Comparison of ENCODE assay signal across 19 cellular contexts in the genomic region with DNA sequence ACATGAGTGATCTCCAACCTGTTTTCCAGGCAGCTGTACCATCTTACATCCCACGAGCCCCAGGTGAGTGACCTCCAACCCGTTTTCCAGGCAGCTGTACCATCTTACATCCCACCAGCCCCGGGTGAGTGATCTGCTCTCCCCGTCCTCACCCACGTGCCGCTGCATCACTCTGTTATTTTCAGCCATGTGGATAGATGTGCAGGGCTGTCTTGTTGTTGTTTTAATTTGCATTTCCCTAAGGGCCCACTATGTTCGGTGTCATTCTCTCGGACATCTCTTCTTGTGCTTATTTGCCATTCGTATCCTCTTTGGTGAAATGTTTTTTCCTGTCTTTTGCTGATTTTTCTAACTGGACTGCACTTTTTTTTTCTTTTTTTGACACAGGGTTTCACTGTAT. TPM values are rescaled to one million over a fixed set of nuclear protein-coding genes. Genes with fewer than 3 reads are reported as not detected.
DNase-seq lines count a peak whose midpoint lies in the region; ATAC-seq, FAIRE-seq and TF ChIP-seq lines count a peak whose summit lies in the region.
"Had no signal": no experiment of that assay in that cellular context is flagged by ENCODE, and none has a peak within 500 bp of the region (broad histone marks: within the 10 kb centered on the region; RNA-seq: fewer than 3 reads in every experiment).

No MANE protein-coding gene starts in this region.

- H3K27ac Mint-ChIP-seq in stimulated activated memory B cell treated with anti-CD40 and anti-IgM and Interleukin-4, amounts not matched to agents 10 μg/mL and 1 μg/mL and 100 μg/mL, for 72 hours = peak overlapping the region; percentile 60
- no peak overlapping the region for H3K27ac Mint-ChIP-seq in activated CD8-positive, alpha-beta T cell treated with anti-CD3 and anti-CD28 coated beads for 36 hours
- H3K27ac Mint-ChIP-seq: CD8-positive, alpha-beta T cell; GM23338 had no signal

- H3K36me3 ChIP-seq in HepG2 (replicated peaks in 1 of 2; ENCODE audit: control insufficient read depth in 1 of 2, insufficient read depth in 2 of 2, low read length in 2 of 2) = no peaks in the 10 kb centered on the region
- no peaks in the 10 kb centered on the region for H3K36me3 ChIP-seq in right lobe of liver
- H3K36me3 ChIP-seq in OCI-LY1 (ENCODE audit: insufficient read depth, low read length) = no peaks in the 10 kb centered on the region
- no peaks in the 10 kb centered on the region for H3K36me3 ChIP-seq in suprapubic skin
- H3K36me3 ChIP-seq: BLaER1 treated with 17β-estradiol and CSF1 and Interleukin-3, amounts not matched to agents 10 nM and 100 nM had no signal

- H3K27me3 Mint-ChIP-seq in stimulated activated memory B cell treated with anti-CD40 and anti-IgM and Interleukin-4, amounts not matched to agents 10 μg/mL and 1 μg/mL and 100 μg/mL, for 72 hours = peaks cover 38% of the 10 kb centered on the region
- H3K27me3 Mint-ChIP-seq in activated CD8-positive, alpha-beta T cell treated with anti-CD3 and anti-CD28 coated beads for 36 hours = no peaks in the 10 kb centered on the region

- H2AFZ ChIP-seq in HepG2 (ENCODE audit: low read length) = no peak overlapping the region
- H2AFZ ChIP-seq in OCI-LY1 (ENCODE audit: low read length) = no peak overlapping the region
- H2AFZ ChIP-seq: GM23338 had no signal

- no peaks in the 10 kb centered on the region for H3F3A ChIP-seq in OCI-LY1 (ENCODE audit: insufficient read depth, low read length)

- peak overlapping the region; percentile 31 for H3K4me3 Mint-ChIP-seq in stimulated activated memory B cell treated with anti-CD40 and anti-IgM and Interleukin-4, amounts not matched to agents 10 μg/mL and 1 μg/mL and 100 μg/mL, for 72 hours
- H3K4me3 Mint-ChIP-seq in activated CD8-positive, alpha-beta T cell treated with anti-CD3 and anti-CD28 coated beads for 36 hours = no peak overlapping the region
- H3K4me3 Mint-ChIP-seq: CD8-positive, alpha-beta T cell; GM23338 had no signal

- DNase-seq in HepG2 (ENCODE audit: low spot score) (no peak), right lobe of liver (no peak), germinal center (ENCODE audit: low spot score) (peak; percentile 77), suprapubic skin (ENCODE audit: low spot score in 2 of 2) (no peak)
- DNase-seq in activated CD8-positive, alpha-beta T cell treated with anti-CD3 and anti-CD28 coated beads for 36 hours = no peak
- DNase-seq: 8988T; Calu3; CD8-positive, alpha-beta T cell; DMS79 treated with DMSO at 0.1 percent for 48 hours; EL; HCEC 1CT had no signal

- H3K4me1 Mint-ChIP-seq in stimulated activated memory B cell treated with anti-CD40 and anti-IgM and Interleukin-4, amounts not matched to agents 10 μg/mL and 1 μg/mL and 100 μg/mL, for 72 hours = peaks cover 18% of the 10 kb centered on the region
- H3K4me1 Mint-ChIP-seq in activated CD8-positive, alpha-beta T cell treated with anti-CD3 and anti-CD28 coated beads for 36 hours (ENCODE audit: low read depth) = peaks cover 3% of the 10 kb centered on the region
- H3K4me1 Mint-ChIP-seq: GM23338 had no signal

- H3K27me3 ChIP-seq in HepG2 (ENCODE audit: control insufficient read depth in 1 of 2, insufficient read depth in 2 of 2, low read length in 2 of 2) = peaks cover 9 to 51% of the 10 kb centered on the region in 2 experiments
- no peaks in the 10 kb centered on the region for H3K27me3 ChIP-seq in right lobe of liver
- H3K27me3 ChIP-seq in OCI-LY1 (ENCODE audit: insufficient read depth, low read length) = no peaks in the 10 kb centered on the region
- H3K27me3 ChIP-seq in suprapubic skin = peaks cover 8% of the 10 kb centered on the region
- H3K27me3 ChIP-seq: BLaER1 treated with 17β-estradiol and CSF1 and Interleukin-3, amounts not matched to agents 10 nM and 100 nM had no signal

- H4K20me1 ChIP-seq in HepG2 (ENCODE audit: insufficient read depth, low read length) = no peaks in the 10 kb centered on the region
- no peaks in the 10 kb centered on the region for H4K20me1 ChIP-seq in OCI-LY1 (ENCODE audit: insufficient read depth, low read length)
- H4K20me1 ChIP-seq: BLaER1 treated with 17β-estradiol and CSF1 and Interleukin-3, amounts not matched to agents 10 nM and 100 nM had no signal

- POLR2A ChIA-PET in HepG2 (lab: Yijun Ruan, JAX) = no interaction called here
- POLR2A ChIA-PET in activated CD8-positive, alpha-beta T cell treated with anti-CD3 and anti-CD28 coated beads for 36 hours (lab: Charles Lee) = interaction anchor here (0.8 kb wide), 1 partner anchor 55 kb away, joined by 3 read pairs; no protein-coding TSS in a partner anchor

- no TSS peak for BruUV-seq in HepG2 (replicated peaks; lab: Mats Ljungman, UMichigan)

- intact Hi-C loops in HepG2 (cut with micrococcal nuclease; ENCODE audit: unreplicated experiment) (no loop called here), right lobe of liver (cut with DNase I) (no loop called here)
- intact Hi-C loops in activated CD8-positive, alpha-beta T cell treated with anti-CD3 and anti-CD28 coated beads for 36 hours (cut with micrococcal nuclease) = no loop called here

- H3K9ac ChIP-seq in HepG2 (ENCODE audit: insufficient read depth, low read depth, low read length) (no peak overlapping the region), OCI-LY1 (ENCODE audit: low read length) (no peak overlapping the region)
- H3K9ac ChIP-seq: BLaER1 treated with 17β-estradiol and CSF1 and Interleukin-3, amounts not matched to agents 10 nM and 100 nM had no signal

- TF ChIP-seq RAD21 in HepG2 (CRISPR knock-in tag; IDR thresholded peaks at IDR 0.05) = no peak

- ATAC-seq in HepG2 (no peak), right lobe of liver (no peak), GM18505 (IDR thresholded peaks at IDR 0.05; ENCODE audit: unreplicated experiment) (no peak)
- peak; percentile 77 for ATAC-seq in stimulated activated memory B cell treated with anti-CD40 and anti-IgM and Interleukin-4, amounts not matched to agents 10 μg/mL and 1 μg/mL and 100 μg/mL, for 72 hours
- ATAC-seq in activated CD8-positive, alpha-beta T cell treated with anti-CD3 and anti-CD28 coated beads for 36 hours = no peak
- ATAC-seq: CD8-positive, alpha-beta T cell; GM12878; GM23338 had no signal

- in situ Hi-C loops in HepG2 (cut with HindIII; ENCODE audit: extremely low pct_ligation_motif_present, low pct_unique_long_range_greater_than_20kb) = no loop called here

- FAIRE-seq in HepG2 (lab: Jason Lieb, UNC) = no peak
- FAIRE-seq: GM12878, GM18507, H54 had no signal

- TF ChIP-seq CTCF in HepG2 (CRISPR knock-in tag; IDR thresholded peaks at IDR 0.05) (no peak), right lobe of liver (IDR thresholded peaks at IDR 0.05) (no peak), OCI-LY1 (IDR thresholded peaks at IDR 0.05; ENCODE audit: low read length) (no peak), suprapubic skin (IDR thresholded peaks at IDR 0.05) (no peak)
- TF ChIP-seq CTCF in activated CD8-positive, alpha-beta T cell treated with anti-CD3 and anti-CD28 coated beads for 36 hours (IDR thresholded peaks at IDR 0.05) = no peak

- H3K9me3 ChIP-seq in HepG2 (ENCODE audit: low read length) (no peaks in the 10 kb centered on the region), right lobe of liver (no peaks in the 10 kb centered on the region), OCI-LY1 (ENCODE audit: low read length) (no peaks in the 10 kb centered on the region), suprapubic skin (no peaks in the 10 kb centered on the region)
- H3K9me3 ChIP-seq: BLaER1 treated with 17β-estradiol and CSF1 and Interleukin-3, amounts not matched to agents 10 nM and 100 nM had no signal

- H3K9me3 Mint-ChIP-seq in stimulated activated memory B cell treated with anti-CD40 and anti-IgM and Interleukin-4, amounts not matched to agents 10 μg/mL and 1 μg/mL and 100 μg/mL, for 72 hours = no peaks in the 10 kb centered on the region
- no peaks in the 10 kb centered on the region for H3K9me3 Mint-ChIP-seq in activated CD8-positive, alpha-beta T cell treated with anti-CD3 and anti-CD28 coated beads for 36 hours
- H3K9me3 Mint-ChIP-seq: CD8-positive, alpha-beta T cell; GM23338 had no signal

- 44% methylated on average over 9 of the region's 9 CpGs for WGBS in HepG2 (ENCODE audit: low lambda C conversion rate)
- 85% methylated on average over 9 of the region's 9 CpGs for WGBS in right lobe of liver (ENCODE audit: insufficient coverage, low coverage, low lambda C conversion rate, missing lambda C conversion rate)
- 83% methylated on average over 9 of the region's 9 CpGs for WGBS in suprapubic skin

- TF ChIP-seq POLR2A in HepG2 (IDR thresholded peaks at IDR 0.05; ENCODE audit: insufficient read depth in 1 of 2, low read depth in 2 of 2, low read length in 2 of 2) = no peak
- TF ChIP-seq POLR2A in right lobe of liver (IDR thresholded peaks at IDR 0.05) = no peak
- no peak for TF ChIP-seq POLR2A in GM18505 (IDR thresholded peaks at IDR 0.05; ENCODE audit: borderline replicate concordance, extremely low read depth, insufficient read depth, insufficient read length)
- TF ChIP-seq POLR2A in suprapubic skin (IDR thresholded peaks at IDR 0.05) = no peak

- H3K4me3 ChIP-seq in HepG2 (replicated peaks in 1 of 3; ENCODE audit: insufficient read depth in 1 of 3, low read depth in 2 of 3, low read length in 3 of 3) = no peak overlapping the region
- H3K4me3 ChIP-seq in right lobe of liver = no peak overlapping the region
- H3K4me3 ChIP-seq in OCI-LY1 (ENCODE audit: low read depth, low read length, poor library complexity, severe bottlenecking) = no peak overlapping the region
- H3K4me3 ChIP-seq in suprapubic skin = no peak overlapping the region
- H3K4me3 ChIP-seq: BLaER1 treated with 17β-estradiol and CSF1 and Interleukin-3, amounts not matched to agents 10 nM and 100 nM; GM12878; GM23338 had no signal

- CTCF ChIA-PET in HepG2 (lab: Yijun Ruan, JAX; ENCODE audit: low intra/inter-chr PET ratio, low total read pairs) = no interaction called here
- CTCF ChIA-PET in activated CD8-positive, alpha-beta T cell treated with anti-CD3 and anti-CD28 coated beads for 36 hours (lab: Charles Lee) = interaction anchor here (1.1 kb wide), 1 partner anchor 8 kb away, joined by 3 read pairs; no protein-coding TSS in a partner anchor

- H3K9me2 ChIP-seq in OCI-LY1 (ENCODE audit: low read depth, low read length) = no peaks in the 10 kb centered on the region

- H3K27ac ChIP-seq in HepG2 (ENCODE audit: extremely low read length, insufficient read depth, low read length) (no peak overlapping the region), right lobe of liver (no peak overlapping the region), OCI-LY1 (ENCODE audit: low read depth, low read length, poor library complexity, severe bottlenecking) (no peak overlapping the region), suprapubic skin (no peak overlapping the region)
- H3K27ac ChIP-seq: BLaER1 treated with 17β-estradiol and CSF1 and Interleukin-3, amounts not matched to agents 10 nM and 100 nM had no signal

- peaks cover 6% of the 10 kb centered on the region for H3K36me3 Mint-ChIP-seq in stimulated activated memory B cell treated with anti-CD40 and anti-IgM and Interleukin-4, amounts not matched to agents 10 μg/mL and 1 μg/mL and 100 μg/mL, for 72 hours
- no peaks in the 10 kb centered on the region for H3K36me3 Mint-ChIP-seq in activated CD8-positive, alpha-beta T cell treated with anti-CD3 and anti-CD28 coated beads for 36 hours (ENCODE audit: low read depth)
- H3K36me3 Mint-ChIP-seq: CD8-positive, alpha-beta T cell had no signal

- peaks cover 20% of the 10 kb centered on the region for H3K4me1 ChIP-seq in HepG2 (ENCODE audit: insufficient read depth, low read length)
- H3K4me1 ChIP-seq in right lobe of liver = no peaks in the 10 kb centered on the region
- peaks cover 12% of the 10 kb centered on the region for H3K4me1 ChIP-seq in OCI-LY1 (ENCODE audit: insufficient read depth, low read length, severe bottlenecking)
- H3K4me1 ChIP-seq in suprapubic skin = peaks cover 7% of the 10 kb centered on the region

- H3K79me2 ChIP-seq in HepG2 (ENCODE audit: insufficient read depth, low read length) (no peaks in the 10 kb centered on the region), OCI-LY1 (ENCODE audit: insufficient read depth, low read length) (no peaks in the 10 kb centered on the region)

- TF ChIP-seq EP300 in HepG2 (IDR thresholded peaks at IDR 0.05; ENCODE audit: low read depth in 2 of 2, low read length in 2 of 2) = no peak
- no peak for TF ChIP-seq EP300 in HepG2 (CRISPR knock-in tag; IDR thresholded peaks at IDR 0.05; ENCODE audit: borderline replicate concordance)
- TF ChIP-seq EP300 in suprapubic skin (IDR thresholded peaks at IDR 0.05) = no peak

- H3K4me2 ChIP-seq in HepG2 (ENCODE audit: low read depth, low read length) = no peak overlapping the region
- 0 out of 2 replicates have a peak overlapping the region, but pooled peaks have one; percentile 42 for H3K4me2 ChIP-seq in OCI-LY1 (ENCODE audit: low read length)
- H3K4me2 ChIP-seq: GM23338 had no signal

RNA-seq across cellular contexts. Expression of a gene that starts 17.9 kb away (rescaled TPM):
- total RNA-seq in HepG2 (2016; rRNA removed; fragmentation: Illumina TruSeq; extraction: Trizol) (19.5 and 23.6 TPM in 2 replicates), right lobe of liver (10 to 100 TPM; 22.4 to 35.9 (median 31.7) TPM), suprapubic skin (100 to 1,000 TPM in 1 of 4 donors, 10 to 100 TPM in 3; 53.5 to 100 (median 69.7) TPM)
- total RNA-seq in HepG2 (2016; cell fraction: cytosol; rRNA removed; fragmentation: Illumina TruSeq; extraction: Trizol; ENCODE audit: low read depth) = 14.7 and 23.0 TPM in 2 replicates
- 19.2 and 20.0 TPM in 2 replicates for total RNA-seq in HepG2 (2016; cell fraction: insoluble cytoplasmic fraction; rRNA removed; fragmentation: Illumina TruSeq; extraction: Trizol)
- total RNA-seq in HepG2 (2016; cell fraction: membrane; rRNA removed; fragmentation: Illumina TruSeq; extraction: Trizol) = 15.0 and 15.8 TPM in 2 replicates
- 26.7 and 30.9 TPM in 2 replicates for total RNA-seq in HepG2 (2016; cell fraction: nucleus; rRNA removed; fragmentation: Illumina TruSeq; extraction: Trizol)
- polyA plus RNA-seq in HepG2 (2011; rRNA removed) = 29.4 and 30.2 TPM in 2 replicates
- polyA plus RNA-seq in HepG2 (2011; cell fraction: cytosol; rRNA removed) = 17.2 and 19.1 TPM in 2 replicates
- 47.0 and 50.9 TPM in 2 replicates for polyA plus RNA-seq in HepG2 (2011; cell fraction: nucleus; rRNA removed)
- polyA plus RNA-seq in HepG2 (2012) = 21.6 and 23.2 TPM in 2 replicates
- 0.96 and 1.0 TPM in 2 replicates for polyA plus RNA-seq in HepG2 (2016; cell fraction: cytosol; fragmentation: Illumina TruSeq; extraction: Trizol; ENCODE audit: low read depth)
- polyA plus RNA-seq in HepG2 (2016; cell fraction: insoluble cytoplasmic fraction; fragmentation: Illumina TruSeq; extraction: Trizol; ENCODE audit: low read depth) = 20.6 and 24.1 TPM in 2 replicates
- polyA plus RNA-seq in HepG2 (2016; cell fraction: membrane; fragmentation: Illumina TruSeq; extraction: Trizol; ENCODE audit: low read depth) = 4.4 and 4.9 TPM in 2 replicates
- 31.6 and 31.8 TPM in 2 replicates for polyA plus RNA-seq in HepG2 (2016; cell fraction: nucleus; fragmentation: Illumina TruSeq; extraction: Trizol; ENCODE audit: insufficient read depth, low read depth)
- 61.5 and 94.1 TPM in 2 replicates for polyA minus RNA-seq in HepG2 (2011; rRNA and poly(A)+ RNA removed; ENCODE audit: low replicate concordance)
- 27.4 and 36.0 TPM in 2 replicates for polyA minus RNA-seq in HepG2 (2011; cell fraction: cytosol; rRNA and poly(A)+ RNA removed)
- polyA minus RNA-seq in HepG2 (2011; cell fraction: nucleus; rRNA and poly(A)+ RNA removed) = 92.4 and 94.1 TPM in 2 replicates
- 100 to 1,000 TPM; 101 to 104 TPM for total RNA-seq in activated CD8-positive, alpha-beta T cell treated with anti-CD3 and anti-CD28 coated beads for 36 hours

RNA-seq across cellular contexts. Expression of a gene that starts 38.8 kb away (rescaled TPM):
- total RNA-seq in HepG2 (2016; rRNA removed; fragmentation: Illumina TruSeq; extraction: Trizol) (85.5 and 101 TPM in 2 replicates), right lobe of liver (10 to 100 TPM in 5 of 6 experiments, 1 to 10 TPM in 1; 6.6 to 18.6 (median 15.4) TPM), suprapubic skin (10 to 100 TPM; 14.4 to 37.2 (median 28.5) TPM)
- total RNA-seq in HepG2 (2016; cell fraction: cytosol; rRNA removed; fragmentation: Illumina TruSeq; extraction: Trizol; ENCODE audit: low read depth) = 9.2 and 10.8 TPM in 2 replicates
- 73.1 and 98.3 TPM in 2 replicates for total RNA-seq in HepG2 (2016; cell fraction: insoluble cytoplasmic fraction; rRNA removed; fragmentation: Illumina TruSeq; extraction: Trizol)
- total RNA-seq in HepG2 (2016; cell fraction: membrane; rRNA removed; fragmentation: Illumina TruSeq; extraction: Trizol) = 17.2 and 23.2 TPM in 2 replicates
- total RNA-seq in HepG2 (2016; cell fraction: nucleus; rRNA removed; fragmentation: Illumina TruSeq; extraction: Trizol) = 61.0 and 70.2 TPM in 2 replicates
- polyA plus RNA-seq in HepG2 (2011; rRNA removed) = 20.1 and 24.1 TPM in 2 replicates
- polyA plus RNA-seq in HepG2 (2011; cell fraction: cytosol; rRNA removed) = 9.2 and 11.6 TPM in 2 replicates
- 31.1 and 31.6 TPM in 2 replicates for polyA plus RNA-seq in HepG2 (2011; cell fraction: nucleus; rRNA removed)
- 37.7 and 40.3 TPM in 2 replicates for polyA plus RNA-seq in HepG2 (2012)
- polyA plus RNA-seq in HepG2 (2016; cell fraction: cytosol; fragmentation: Illumina TruSeq; extraction: Trizol; ENCODE audit: low read depth) = 3.6 and 4.3 TPM in 2 replicates
- polyA plus RNA-seq in HepG2 (2016; cell fraction: insoluble cytoplasmic fraction; fragmentation: Illumina TruSeq; extraction: Trizol; ENCODE audit: low read depth) = 116 and 119 TPM in 2 replicates
- polyA plus RNA-seq in HepG2 (2016; cell fraction: membrane; fragmentation: Illumina TruSeq; extraction: Trizol; ENCODE audit: low read depth) = 8.8 and 12.3 TPM in 2 replicates
- 109 and 116 TPM in 2 replicates for polyA plus RNA-seq in HepG2 (2016; cell fraction: nucleus; fragmentation: Illumina TruSeq; extraction: Trizol; ENCODE audit: insufficient read depth, low read depth)
- polyA minus RNA-seq in HepG2 (2011; rRNA and poly(A)+ RNA removed; ENCODE audit: low replicate concordance) = 35.4 and 59.3 TPM in 2 replicates
- polyA minus RNA-seq in HepG2 (2011; cell fraction: cytosol; rRNA and poly(A)+ RNA removed) = 14.2 and 15.8 TPM in 2 replicates
- 62.8 and 65.3 TPM in 2 replicates for polyA minus RNA-seq in HepG2 (2011; cell fraction: nucleus; rRNA and poly(A)+ RNA removed)
- 100 to 1,000 TPM; 119 to 128 TPM for total RNA-seq in activated CD8-positive, alpha-beta T cell treated with anti-CD3 and anti-CD28 coated beads for 36 hours
